Comparison of ENCODE assay signal across 8 cellular contexts in genomic region chr15:63600001-63600645, GRCh38. TPM values are rescaled to one million over a fixed set of nuclear protein-coding genes. Genes with fewer than 3 reads are reported as not detected.
DNase-seq lines count a peak whose midpoint lies in the region; ATAC-seq and TF ChIP-seq lines count a peak whose summit lies in the region.

No MANE protein-coding gene starts in this region.

- no peaks in the 10 kb centered on the region for H3K79me2 ChIP-seq in HCT116 (ENCODE audit: insufficient read depth, low read length)
- no peaks in the 10 kb centered on the region for H3K79me2 ChIP-seq in neural cell (replicated peaks; ENCODE audit: insufficient read depth, low read length)

- no peaks in the 10 kb centered on the region for H3K9me3 Mint-ChIP-seq in T-cell

- no peak for TF ChIP-seq CTCF in HCT116 (IDR thresholded peaks at IDR 0.05 in 2 of 3, conservative IDR thresholded peaks at IDR 0.05 in 1 of 3; ENCODE audit: borderline replicate concordance in 1 of 3, insufficient read depth in 1 of 3, low read depth in 2 of 3, low read length in 2 of 3)
- TF ChIP-seq CTCF in neural cell (IDR thresholded peaks at IDR 0.05; ENCODE audit: poor library complexity, severe bottlenecking), result no peak

- peak overlapping the region; percentile 86 for H3K4me2 ChIP-seq in HCT116 (ENCODE audit: low read length)
- peak overlapping the region; percentile 55 for H3K4me2 ChIP-seq in neural cell (ENCODE audit: low read length)

- H3K4me1 Mint-ChIP-seq in T-cell, result peaks cover 52 to 65% (median 63%) of the 10 kb centered on the region in 3 donors

- POLR2A ChIA-PET in HCT116 (lab: Charles Lee) (interaction anchor here (0.9 to 2.2 kb wide), 5 partner anchors 47 to 443 kb away, joined by 3 to 7 read pairs (median 4); partner anchors contain the start of genes RPS27L and USP3), T-cell (lab: Charles Lee) (interaction anchor here in 1 of 2 donors (0.5 to 0.8 kb wide), 3 partner anchors 96 to 674 kb away, joined by 3 to 5 read pairs (median 3); no protein-coding TSS in a partner anchor)

- no peaks in the 10 kb centered on the region for H3K27me3 ChIP-seq in HCT116 (ENCODE audit: insufficient read depth, low read length)
- no peaks in the 10 kb centered on the region for H3K27me3 ChIP-seq in neural cell (ENCODE audit: insufficient read depth, low read depth, low read length)

- RAD21 ChIA-PET in HCT116 (lab: Charles Lee; ENCODE audit: low non-redundant PET in 1 of 2, low total read pairs in 2 of 2, uncharacterized antibody in 2 of 2, unreplicated experiment in 2 of 2), result interaction anchor here (1.2 to 1.9 kb wide), 4 partner anchors 95 to 134 kb away, joined by 3 to 6 read pairs (median 4); no protein-coding TSS in a partner anchor

- TF ChIP-seq EP300 in neural cell (conservative IDR thresholded peaks at IDR 0.05; ENCODE audit: poor library complexity, severe bottlenecking), result no peak

- no peaks in the 10 kb centered on the region for H3K27me3 Mint-ChIP-seq in T-cell

- intact Hi-C loops in HCT116 (cut with micrococcal nuclease), result no loop called here

- no peaks in the 10 kb centered on the region for H4K20me1 ChIP-seq in HCT116 (ENCODE audit: insufficient read depth)
- no peaks in the 10 kb centered on the region for H4K20me1 ChIP-seq in neural cell (ENCODE audit: insufficient read depth)

- H3K27ac Mint-ChIP-seq in T-cell, result peak overlapping the region; percentile 85 to 89

- ATAC-seq in HCT116 (peak; percentile 34), T-cell (replicated peaks in 1 of 4) (peak; percentile 3 to 6 (median 5)), esophagus mucosa (peak; percentile 2), HG02623 (IDR thresholded peaks at IDR 0.05; ENCODE audit: unreplicated experiment) (no peak), HG02759 (IDR thresholded peaks at IDR 0.05; ENCODE audit: unreplicated experiment) (no peak)

- peak; percentile 40 for DNase-seq in COR-L47 (lab: John Stamatoyannopoulos, UW)
- DNase-seq in HCT116 (ENCODE audit: low read depth, low spot score), result no peak
- peak in 4 of 34 experiments; percentile 4 to 29 (median 17) for DNase-seq in T-cell
- DNase-seq in KG1 (lab: John Stamatoyannopoulos, UW), result no peak

- peak overlapping the region; percentile 77 to 85 for H3K4me3 ChIP-seq in HCT116 (replicated peaks in 1 of 2; ENCODE audit: low read depth in 1 of 2, low read length in 2 of 2)
- peak overlapping the region; percentile 70 for H3K4me3 ChIP-seq in neural cell (ENCODE audit: low read length)

- BruUV-seq in HCT116 (replicated peaks; lab: Mats Ljungman, UMichigan), result TSS peak; percentile 64

- H3K4me3 Mint-ChIP-seq in T-cell, result peak overlapping the region; percentile 81 to 88 (median 86)

- H3K4me1 ChIP-seq in HCT116 (ENCODE audit: control insufficient read depth in 1 of 2, insufficient read depth in 2 of 2, low read length in 2 of 2), result peaks cover 13 to 31% of the 10 kb centered on the region in 2 experiments; a peak in 3 of 4 replicates

- CTCF ChIA-PET in HCT116 (lab: Charles Lee) (interaction anchor here (0.8 to 3.6 kb wide), 13 partner anchors 10 to 549 kb away, joined by 3 to 55 read pairs (median 5); partner anchors contain the start of genes CIAO2A and DAPK2), T-cell (lab: Charles Lee) (interaction anchor here (0.7 to 2.1 kb wide), 7 partner anchors 9 to 553 kb away, joined by 3 to 7 read pairs (median 4); no protein-coding TSS in a partner anchor)

- H3F3A ChIP-seq in neural cell (ENCODE audit: insufficient read depth, low read length, poor library complexity, severe bottlenecking), result no peaks in the 10 kb centered on the region

- H3K36me3 ChIP-seq in HCT116 (ENCODE audit: control insufficient read depth in 1 of 2, insufficient read depth in 2 of 2, low read length in 2 of 2) (no peaks in the 10 kb centered on the region), neural cell (ENCODE audit: insufficient read depth, low read length) (no peaks in the 10 kb centered on the region)

- no peaks in the 10 kb centered on the region for H3K36me3 Mint-ChIP-seq in T-cell

- H3K9me3 ChIP-seq in HCT116 (ENCODE audit: control insufficient read depth in 1 of 2, insufficient read depth in 1 of 2, low read depth in 1 of 2, low read length in 2 of 2) (no peaks in the 10 kb centered on the region), neural cell (ENCODE audit: low read length) (no peaks in the 10 kb centered on the region)

- no peak for TF ChIP-seq RAD21 in HCT116 (IDR thresholded peaks at IDR 0.05; ENCODE audit: low read depth)
- no peak for TF ChIP-seq RAD21 in neural cell (conservative IDR thresholded peaks at IDR 0.05)

- H3K9me2 ChIP-seq in HCT116 (ENCODE audit: insufficient read depth), result no peaks in the 10 kb centered on the region
- H3K9me2 ChIP-seq in neural cell (ENCODE audit: insufficient read depth, low read length), result no peaks in the 10 kb centered on the region

- H3K27ac ChIP-seq in HCT116 (ENCODE audit: low read depth, low read length) (peak overlapping the region; percentile 74), neural cell (ENCODE audit: low read length) (peak overlapping the region; percentile 45)

- no peak overlapping the region for H2AFZ ChIP-seq in HCT116 (ENCODE audit: low read depth, low read length, poor library complexity, severe bottlenecking)
- H2AFZ ChIP-seq in neural cell (ENCODE audit: low read depth, low read length), result peak overlapping the region; percentile 21

- H3K9ac ChIP-seq in HCT116 (ENCODE audit: low read length) (peak overlapping the region; percentile 88), neural cell (ENCODE audit: low read length) (peak overlapping the region; percentile 64)

- no peak for TF ChIP-seq POLR2A in HCT116 (IDR thresholded peaks at IDR 0.05; ENCODE audit: borderline replicate concordance, extremely low read depth, insufficient read depth, insufficient read length)

TF ChIP-seq in HCT116, 20 proteins besides CTCF, POLR2A, EP300 and RAD21:
- TF ChIP-seq ZFX (IDR thresholded peaks at IDR 0.05) (peak; percentile 53; the same call in 1 of the 2 replicates), CBX3 (IDR thresholded peaks at IDR 0.05; ENCODE audit: low read depth) (no peak), FOSL1 (IDR thresholded peaks at IDR 0.05; ENCODE audit: low read depth) (no peak), ZNF274 (IDR thresholded peaks at IDR 0.05; ENCODE audit: low read depth, low read length) (no peak), EZH2phosphoT487 (IDR thresholded peaks at IDR 0.05; ENCODE audit: borderline replicate concordance) (no peak), SIN3A (IDR thresholded peaks at IDR 0.05; ENCODE audit: low read depth) (no peak), ATF3 (IDR thresholded peaks at IDR 0.05) (no peak), CEBPB (IDR thresholded peaks at IDR 0.05; ENCODE audit: low read depth) (no peak)

TF ChIP-seq in neural cell, 6 proteins besides CTCF, POLR2A, EP300 and RAD21:
- TF ChIP-seq SMC3 (conservative IDR thresholded peaks at IDR 0.05; ENCODE audit: poor library complexity), result no peak
- TF ChIP-seq POLR2AphosphoS5 (IDR thresholded peaks at IDR 0.05), result no peak
- TF ChIP-seq TAF1 (IDR thresholded peaks at IDR 0.05; ENCODE audit: low read depth), result no peak
- no peak for TF ChIP-seq REST (IDR thresholded peaks at IDR 0.05; ENCODE audit: borderline replicate concordance)
- TF ChIP-seq MXI1 (conservative IDR thresholded peaks at IDR 0.05; ENCODE audit: poor library complexity, severe bottlenecking), result no peak
- no peak for TF ChIP-seq EZH2 (IDR thresholded peaks at IDR 0.05; ENCODE audit: borderline replicate concordance, insufficient read depth, low read length, poor library complexity, severe bottlenecking)

RNA-seq across cellular contexts. Expression of gene FBXL22, which starts 2.9 kb away (rescaled TPM):
- 0.49 TPM for total RNA-seq in HCT116 (2021; ENCODE audit: unreplicated experiment)
- polyA plus RNA-seq in HCT116 (2012), result 0.10 and 0.17 TPM in 2 replicates
- total RNA-seq in T-cell, result 1 to 10 TPM in 4 of 5 donors, under 1 TPM in 1; 0.75 to 2.0 (median 1.5) TPM
- total RNA-seq in esophagus mucosa, result 1.2 TPM
- polyA plus RNA-seq in neural cell, result 0.28 and 0.41 TPM in 2 replicates
- polyA minus RNA-seq in neural cell, result 0.58 and 4.1 TPM in 2 replicates

Comparison
In these comparisons a context has a peak if more than half of its experiments do, and no peak if none do; other contexts are left out.
1. ATAC-seq: peak in HCT116 (single experiment), T-cell (4 of 4) and esophagus mucosa (single experiment); none in HG02623 (single experiment) and HG02759 (single experiment).